ENCODE assay signal across 24 cellular contexts in the genomic region with DNA sequence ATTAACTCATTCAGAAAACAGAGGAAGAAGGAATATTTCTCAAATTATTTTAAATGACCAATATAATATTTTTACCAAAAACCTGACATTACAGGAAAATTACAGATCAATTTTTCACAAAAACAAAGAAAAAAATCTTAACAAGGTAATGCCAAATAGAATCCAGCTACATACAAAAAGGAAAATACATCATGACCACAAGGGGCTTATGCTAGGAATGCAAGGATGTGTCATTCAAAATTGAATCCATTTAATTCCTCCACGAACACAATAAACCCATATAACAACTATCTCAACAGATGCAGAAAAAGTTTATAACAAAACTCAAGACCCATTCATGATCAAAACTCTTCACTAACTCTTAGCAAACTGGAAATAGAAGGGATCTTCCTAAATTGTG.
"Had no signal": no experiment of that assay in that cellular context is flagged by ENCODE, and none has a peak within 500 bp of the region (broad histone marks: within the 10 kb centered on the region; RNA-seq: fewer than 3 reads in every experiment).

No MANE protein-coding gene starts in this region.

- H3K27ac ChIP-seq: body of pancreas, esophagus muscularis mucosa, heart right ventricle, left lung, lower lobe of right lung, neutrophil, suprapubic skin, tibial artery had no signal

- H3K27me3 ChIP-seq: body of pancreas, esophagus muscularis mucosa, heart right ventricle, left lung, suprapubic skin, tibial artery had no signal

- ATAC-seq: body of pancreas; effector memory CD8-positive, alpha-beta T cell; heart right ventricle; left lung; lower lobe of right lung; natural killer cell treated with Interleukin-12 subunit alpha and Interleukin-12 subunit beta and Interleukin-15 and Interleukin-18, amount 100 ng/mL, for 72 hours; sciatic nerve had no signal

- H3K9me3 ChIP-seq: body of pancreas, esophagus muscularis mucosa, heart right ventricle, left lung, lower lobe of right lung, neutrophil, suprapubic skin, tibial artery had no signal

- DNase-seq: activated CD4-positive, alpha-beta T cell treated with anti-CD3 and anti-CD28 coated beads for 48 hours; activated CD4-positive, alpha-beta T cell treated with anti-CD3 and anti-CD28 coated beads, Interleukin-2, amount 50 U/mL, for 48 hours; activated CD8-positive, alpha-beta memory T cell treated with anti-CD3 and anti-CD28 coated beads for 24 hours; activated effector memory CD4-positive, alpha-beta T cell treated with Interleukin-2 at 50 U/mL for 16 hours; activated naive CD4-positive, alpha-beta T cell treated with Interleukin-2 at 50 U/mL for 16 hours; anterior cingulate cortex; body of pancreas; cortex of kidney; effector memory CD8-positive, alpha-beta T cell; foreskin melanocyte; heart right ventricle; kidney glomerular epithelial cell; left lung; lower lobe of right lung; mesenchymal stem cell; stimulated activated CD4-positive, alpha-beta T cell treated with anti-CD3 and anti-CD28 coated beads, Interleukin-15, amount 100 ng/mL, for 24 hours; stimulated activated naive CD4-positive, alpha-beta T cell; tibial artery had no signal

- H3K4me2 ChIP-seq: smooth muscle cell had no signal

- H3K4me3 ChIP-seq: body of pancreas, esophagus muscularis mucosa, heart right ventricle, left lung, lower lobe of right lung, smooth muscle cell, suprapubic skin, tibial artery had no signal

- H3K4me1 ChIP-seq: left lung, lower lobe of right lung had no signal

- H3K36me3 ChIP-seq: left lung, neutrophil had no signal
